ENCODE assay signal across 17 cellular contexts in the genomic region with DNA sequence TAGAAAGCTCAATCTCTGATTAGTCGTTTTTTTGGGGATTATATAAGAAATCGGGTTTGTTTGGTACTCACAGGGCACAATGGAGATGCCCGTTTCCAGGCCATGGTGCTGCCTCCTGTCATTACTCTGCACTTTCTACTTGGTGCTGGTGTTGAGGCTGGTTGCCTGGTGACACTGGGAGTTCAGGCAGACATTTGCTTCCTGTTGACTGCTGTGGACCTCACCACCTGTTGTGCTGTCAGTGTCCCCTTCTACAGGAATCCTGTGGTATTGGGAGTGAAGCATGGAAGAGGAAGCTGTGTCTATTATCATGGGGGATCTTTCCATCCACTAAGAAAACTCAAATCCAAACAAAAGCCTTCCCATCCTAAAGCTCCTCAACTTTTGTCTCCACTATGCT.
"Had no signal": no experiment of that assay in that cellular context is flagged by ENCODE, and none has a peak within 500 bp of the region (broad histone marks: within the 10 kb centered on the region; RNA-seq: fewer than 3 reads in every experiment).

No MANE protein-coding gene starts in this region.

- H3K9me3 ChIP-seq: thyroid gland had no signal

- H3K36me3 ChIP-seq: thyroid gland had no signal

- ATAC-seq: activated naive CD4-positive, alpha-beta T cell treated with anti-CD3 and anti-CD28 coated beads, Interleukin-2, amount 50 U/mL, for 72 hours; activated T-cell treated with anti-CD3 and anti-CD28 coated beads, Interleukin-2, amount 50 U/mL, for 4 hours; left lobe of liver; naive thymus-derived CD8-positive, alpha-beta T cell; stimulated activated naive B cell treated with anti-CD40 and anti-IgM and Interleukin-4, amounts not matched to agents 10 μg/mL and 1 μg/mL and 100 μg/mL, for 72 hours had no signal

- H3K27ac ChIP-seq: coronary artery, thyroid gland had no signal

- H3K4me3 ChIP-seq: coronary artery, thyroid gland had no signal

- DNase-seq: activated CD4-positive, alpha-beta T cell treated with anti-CD3 and anti-CD28 coated beads for 1 hour; activated CD4-positive, alpha-beta T cell treated with anti-CD3 and anti-CD28 coated beads, Interleukin-2, amount 50 U/mL, for 4 hours; activated effector memory CD4-positive, alpha-beta T cell treated with anti-CD3 and anti-CD28 coated beads, Interleukin-2, amount 50 U/mL, for 16 hours; activated T-cell treated with anti-CD3 and anti-CD28 coated beads, Interleukin-2, amount 50 U/mL, for 4 hours; caudate nucleus; effector CD8-positive, alpha-beta T cell; foreskin fibroblast; hippocampal formation; mammary epithelial cell; naive thymus-derived CD8-positive, alpha-beta T cell; posterior cingulate gyrus; stimulated activated CD4-positive, alpha-beta T cell treated with anti-CD3 and anti-CD28 coated beads, Interleukin-2, amount 100 ng/mL, for 48 hours; stimulated activated naive B cell treated with anti-CD40 and anti-IgM and Interleukin-4, amounts not matched to agents 10 μg/mL and 1 μg/mL and 100 μg/mL, for 72 hours; thyroid gland had no signal

- H3K27me3 ChIP-seq: thyroid gland had no signal
